8 cellular contexts compared by ENCODE assay signal in genomic region chr2:89243114-89243707, GRCh38.
A peak's percentile ranks its signal among the peaks of the same experiment; 100 is the strongest.
DNase-seq lines count a peak whose midpoint lies in the region; ATAC-seq and TF ChIP-seq lines count a peak whose summit lies in the region.
"Not testable (repeated sequence)": the region's sequence is repeated elsewhere in the genome, so short reads cannot be mapped to it uniquely, and the experiment has no call there.

No MANE protein-coding gene starts in this region.

- not testable (repeated sequence) for DNase-seq in AG09309 (ENCODE audit: low read depth); colonic mucosa; mucosa of descending colon
- DNase-seq in SK-MEL-5 (ENCODE audit: low read depth, low spot score): peak; percentile 34

- ATAC-seq in GM18520 (IDR thresholded peaks at IDR 0.05; ENCODE audit: unreplicated experiment) (peak; percentile 67), GM21390 (IDR thresholded peaks at IDR 0.05; ENCODE audit: unreplicated experiment) (peak; percentile 89), HG02798 (IDR thresholded peaks at IDR 0.05; ENCODE audit: poor library complexity, unreplicated experiment) (peak; percentile 93), HG03439 (IDR thresholded peaks at IDR 0.05; ENCODE audit: unreplicated experiment) (peak; percentile 98), mucosa of descending colon (peak; percentile 88)

- in situ Hi-C loops in SK-MEL-5 (cut with HindIII; ENCODE audit: low pct_unique_long_range_greater_than_20kb, low sequenced_read_pairs): not testable (repeated sequence)

- H3K4me1 ChIP-seq in colonic mucosa; mucosa of descending colon (ENCODE audit: low read depth): not testable (repeated sequence)

- TF ChIP-seq CTCF in AG09309 (IDR thresholded peaks at IDR 0.05; ENCODE audit: control insufficient read depth, insufficient read depth, low read depth, low read length, missing control alignments) (peak; percentile 24), colonic mucosa (IDR thresholded peaks at IDR 0.05) (peak; percentile 44)
- TF ChIP-seq CTCF in mucosa of descending colon (IDR thresholded peaks at IDR 0.05): not testable (repeated sequence)

- H3K27ac ChIP-seq in colonic mucosa: not testable (repeated sequence)

- not testable (repeated sequence) for H3K9me3 ChIP-seq in colonic mucosa, mucosa of descending colon

- intact Hi-C loops in colonic mucosa (cut with DNase I); mucosa of descending colon (cut with DNase I, micrococcal nuclease): not testable (repeated sequence)

- H3K9ac ChIP-seq in colonic mucosa (ENCODE audit: low read depth in 2 of 2, low read length in 2 of 2): not testable (repeated sequence)

- not testable (repeated sequence) for H3K27me3 ChIP-seq in colonic mucosa

- not testable (repeated sequence) for H3K36me3 ChIP-seq in colonic mucosa; mucosa of descending colon (ENCODE audit: low read depth)

- H3K4me3 ChIP-seq in AG09309 (ENCODE audit: control insufficient read depth, low read depth, low read length); colonic mucosa; mucosa of descending colon: not testable (repeated sequence)
